8 cellular contexts compared by ENCODE assay signal in the genomic region with DNA sequence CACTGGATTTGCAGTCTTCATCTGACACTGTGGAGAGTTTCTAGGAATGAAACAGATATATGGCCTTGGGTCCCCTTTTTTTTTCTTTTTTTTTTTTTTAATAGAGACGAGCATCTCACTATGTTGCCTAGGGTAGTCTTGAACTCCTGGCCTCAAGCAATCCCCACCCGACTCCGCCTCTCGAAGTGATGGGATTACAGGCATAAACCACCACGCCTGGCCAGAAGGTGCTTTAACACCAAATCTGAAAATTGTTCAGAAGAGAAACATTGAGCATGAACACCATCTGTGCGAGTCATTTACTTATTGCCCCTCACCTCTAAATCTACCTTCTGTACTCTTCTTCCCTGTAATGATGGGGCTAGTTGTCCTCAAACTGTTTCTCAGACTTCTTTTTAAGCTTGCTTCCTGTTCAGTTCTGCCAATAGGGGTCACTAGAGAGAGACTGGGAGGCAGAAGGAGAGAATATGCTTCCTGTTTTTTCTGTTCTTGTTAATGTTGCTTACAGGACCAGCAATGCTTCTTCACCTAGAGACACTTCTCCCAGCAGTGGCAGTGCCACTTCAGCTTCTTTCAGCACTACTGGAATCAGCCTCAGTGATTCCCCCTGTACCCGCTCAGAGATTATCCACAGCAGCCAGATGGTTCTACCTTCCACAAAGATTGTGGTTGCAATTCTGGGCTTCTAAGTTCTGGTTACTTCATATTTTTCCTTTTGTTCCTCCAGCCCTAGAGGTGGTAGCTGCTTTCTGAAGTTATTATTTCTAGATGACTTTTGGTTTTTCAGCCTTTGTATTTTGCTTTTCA. TPM values are rescaled to one million over a fixed set of nuclear protein-coding genes. Genes with fewer than 3 reads are reported as not detected.
DNase-seq lines count a peak whose midpoint lies in the region; ATAC-seq and TF ChIP-seq lines count a peak whose summit lies in the region.

No MANE protein-coding gene starts in this region.

- ATAC-seq in upper lobe of left lung (ENCODE audit: low FRiP score in 2 of 2) = peak; percentile 73 to 81
- no peak for ATAC-seq in HG02884 (IDR thresholded peaks at IDR 0.05; ENCODE audit: unreplicated experiment)

- TF ChIP-seq POLR2A in upper lobe of left lung (IDR thresholded peaks at IDR 0.05) = no peak

- intact Hi-C loops in ascending aorta (cut with DNase I) = no loop called here

- DNase-seq in AML-193 (lab: John Stamatoyannopoulos, UW) = peak; percentile 89 to 90
- peak; percentile 67 for DNase-seq in GM12865 (ENCODE audit: low read depth)
- peak; percentile 35 for DNase-seq in NCI-H460 (ENCODE audit: extremely low read depth, low read depth)
- no peak for DNase-seq in ascending aorta (ENCODE audit: low spot score in 2 of 2)
- peak; percentile 79 for DNase-seq in iris pigment epithelial cell (ENCODE audit: low read depth)
- no peak for DNase-seq in upper lobe of left lung
- no peak for DNase-seq in activated gamma-delta T cell (lab: John Stamatoyannopoulos, UW)

- TF ChIP-seq EP300 in upper lobe of left lung (IDR thresholded peaks at IDR 0.05) = no peak

- H3K4me1 ChIP-seq in ascending aorta = no peaks in the 10 kb centered on the region
- peaks cover 0 to 7% (median 3%) of the 10 kb centered on the region in 4 donors for H3K4me1 ChIP-seq in upper lobe of left lung

- no peak overlapping the region for H3K4me3 ChIP-seq in GM12865 (ENCODE audit: low read depth, low read length)
- H3K4me3 ChIP-seq in ascending aorta = no peak overlapping the region
- H3K4me3 ChIP-seq in upper lobe of left lung = no peak overlapping the region

- H3K27ac ChIP-seq in ascending aorta (no peak overlapping the region), upper lobe of left lung (peak overlapping the region in 1 of 4 donors; percentile 19)

- H3K27me3 ChIP-seq in ascending aorta = no peaks in the 10 kb centered on the region
- H3K27me3 ChIP-seq in upper lobe of left lung = no peaks in the 10 kb centered on the region

- H3K36me3 ChIP-seq in ascending aorta (no peaks in the 10 kb centered on the region), upper lobe of left lung (no peaks in the 10 kb centered on the region)

- TF ChIP-seq CTCF in GM12865 (IDR thresholded peaks at IDR 0.05; ENCODE audit: insufficient read depth, low read depth, low read length, missing control alignments) = peak; percentile 58
- TF ChIP-seq CTCF in ascending aorta (IDR thresholded peaks at IDR 0.05) = peak; percentile 21 to 69 (median 54)
- peak; percentile 30 to 66 (median 58) for TF ChIP-seq CTCF in upper lobe of left lung (IDR thresholded peaks at IDR 0.05)

- WGBS in upper lobe of left lung, 2 donors = 90 to 96% methylated on average over 7 of the region's 7 CpGs

- H3K9me3 ChIP-seq in ascending aorta = no peaks in the 10 kb centered on the region
- no peaks in the 10 kb centered on the region for H3K9me3 ChIP-seq in upper lobe of left lung

RNA-seq across cellular contexts. Expression of a gene that starts 20.8 kb away (rescaled TPM):
- total RNA-seq in NCI-H460 (2014; rRNA removed; shearing (Covaris generic)) = 24.2 and 27.5 TPM in 2 replicates
- 24.2 and 30.1 TPM in 2 replicates for polyA plus RNA-seq in NCI-H460 (2014; cell fraction: nucleus; rRNA removed)
- total RNA-seq in ascending aorta (7.8 TPM), upper lobe of left lung (10 to 100 TPM; 14.4 to 54.6 (median 36.7) TPM)

Comparison
In these comparisons a context has a peak if more than half of its experiments do, and no peak if none do; other contexts are left out.
1. DNase-seq: peak in AML-193 (2 of 2), GM12865 (single experiment), NCI-H460 (single experiment) and iris pigment epithelial cell (single experiment); none in ascending aorta (0 of 2), upper lobe of left lung (0 of 2) and activated gamma-delta T cell (single experiment).
2. Peak in every context shown above with its lines, with median percentiles within 50 percentile points of each other: CTCF ChIP-seq.